Comparison of ENCODE assay signal across 26 cellular contexts in genomic region chr21:33424214-33424613, GRCh38.
"Had no signal": no experiment of that assay in that cellular context is flagged by ENCODE, and none has a peak within 500 bp of the region (broad histone marks: within the 10 kb centered on the region; RNA-seq: fewer than 3 reads in every experiment).

No MANE protein-coding gene starts in this region.

- H3K27me3 Mint-ChIP-seq: naive thymus-derived CD4-positive, alpha-beta T cell had no signal

- ATAC-seq: foreskin keratinocyte; gastroesophageal sphincter; heart left ventricle; left lobe of liver; naive thymus-derived CD4-positive, alpha-beta T cell; right lobe of liver; stimulated activated naive CD8-positive, alpha-beta T cell treated with anti-CD3 and anti-CD28 coated beads, Interleukin-15, Interleukin-2, amounts not matched to agents 100 U/mL and 50 U/mL, for 24 hours had no signal

- FAIRE-seq: endothelial cell of umbilical vein, kidney, small intestine, urothelium cell line had no signal

- H3K4me3 Mint-ChIP-seq: naive thymus-derived CD4-positive, alpha-beta T cell had no signal

- DNase-seq: colonic mucosa; dermis blood vessel endothelial cell; effector memory CD4-positive, alpha-beta T cell; foreskin keratinocyte; heart left ventricle; kidney; mesendoderm; midbrain; naive thymus-derived CD4-positive, alpha-beta T cell; occipital lobe; ovary; posterior cingulate gyrus; right lobe of liver; small intestine; stimulated activated CD4-positive, alpha-beta T cell treated with anti-CD3 and anti-CD28 coated beads, Interleukin-12 subunit alpha, Interleukin-12 subunit beta, amount 100 ng/mL, for 4 hours; stimulated activated CD4-positive, alpha-beta T cell treated with anti-CD3 and anti-CD28 coated beads, Interleukin-1b, Interleukin-23, amount 100 ng/mL, for 48 hours; stimulated activated CD4-positive, alpha-beta T cell treated with anti-CD3 and anti-CD28 coated beads, Interleukin-4, amount 100 ng/mL, for 1 hour; stimulated activated CD8-positive, alpha-beta memory T cell treated with anti-CD3 and anti-CD28 coated beads, Interleukin-4, amount 100 ng/mL, for 48 hours; stimulated activated naive CD8-positive, alpha-beta T cell treated with anti-CD3 and anti-CD28 coated beads, Interleukin-15, Interleukin-2, amounts not matched to agents 100 U/mL and 50 U/mL, for 24 hours; substantia nigra; testis; tibial artery had no signal
